Comparison of ENCODE assay signal across 10 cellular contexts in genomic region chrX:48059296-48059639, GRCh38. TPM values are rescaled to one million over a fixed set of nuclear protein-coding genes. Genes with fewer than 3 reads are reported as not detected.
"Had no signal": no experiment of that assay in that cellular context is flagged by ENCODE, and none has a peak within 500 bp of the region (broad histone marks: within the 10 kb centered on the region; RNA-seq: fewer than 3 reads in every experiment).

No MANE protein-coding gene starts in this region.

- H3K36me3 ChIP-seq: HAP-1 had no signal

- H3K4me1 Mint-ChIP-seq: GM23338, IgD-negative memory B cell had no signal

- H3K4me3 Mint-ChIP-seq: GM23338, HFFc6, IgD-negative memory B cell had no signal

- ATAC-seq: GM23338, HepG2 had no signal

- H3K27ac ChIP-seq: HL-60 had no signal

- DNase-seq: H7, HFFc6, KG1 had no signal

- H3K27ac Mint-ChIP-seq: GM23338, HFFc6, IgD-negative memory B cell had no signal

- H3K4me3 ChIP-seq: GM23338, HAP-1 had no signal

- H3K4me2 ChIP-seq: GM23338 had no signal

- H2AFZ ChIP-seq: GM23338 had no signal

- FAIRE-seq: HepG2 had no signal

- H3K4me1 ChIP-seq: HAP-1 had no signal

RNA-seq across cellular contexts. Expression of gene ZNF630, which starts 12.2 kb away (rescaled TPM):
- total RNA-seq: HepG2, HT1080 had no signal
- polyA plus RNA-seq: HepG2 had no signal

RNA-seq across cellular contexts. Expression of gene SPACA5, which starts 52.5 kb away (rescaled TPM):
- total RNA-seq: GM23338, H4, H7, HepG2, HFFc6, HT1080 had no signal
- polyA plus RNA-seq: GM23338, HepG2, IgD-negative memory B cell had no signal
